ENCODE assay signal across 8 cellular contexts in the genomic region with DNA sequence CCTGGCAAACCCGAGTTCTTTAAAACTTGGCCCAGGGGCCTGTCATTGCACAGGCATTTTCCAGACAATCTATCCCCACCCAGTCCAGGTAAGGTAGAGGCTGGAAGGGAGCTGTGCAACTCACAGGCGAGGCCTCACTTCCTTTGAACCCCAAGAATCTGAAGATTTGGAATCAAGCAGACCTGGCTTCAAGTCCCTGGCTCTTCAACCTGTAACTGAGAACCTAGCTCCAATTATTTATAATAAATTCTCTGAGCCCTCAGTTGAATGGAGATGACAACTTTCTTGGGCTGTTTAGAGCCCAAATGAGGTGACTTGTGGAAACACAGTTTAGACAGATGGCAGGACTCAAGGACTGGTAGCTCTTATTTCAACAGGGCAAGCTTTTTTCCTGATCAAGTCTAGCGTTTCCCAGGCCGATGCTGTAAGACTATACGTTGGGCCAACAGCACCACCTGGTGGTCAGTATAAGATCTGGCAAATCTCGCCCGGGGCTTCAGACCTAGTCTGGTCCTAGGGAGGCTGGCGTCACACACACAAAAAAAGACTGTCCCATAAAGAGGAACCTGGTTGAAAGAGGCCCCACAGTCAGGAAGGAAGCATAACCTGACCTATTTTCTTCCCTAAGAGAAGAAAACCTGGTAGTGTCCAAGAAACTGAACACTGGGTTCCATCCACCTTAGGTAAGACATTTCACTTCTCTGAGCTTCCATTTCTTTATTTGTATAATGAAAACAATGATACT.
DNase-seq lines count a peak whose midpoint lies in the region; ATAC-seq and TF ChIP-seq lines count a peak whose summit lies in the region.

No MANE protein-coding gene starts in this region.

- POLR2A ChIA-PET in CD8-positive, alpha-beta T cell (lab: Charles Lee) = interaction anchor here (1.2 to 1.5 kb wide), 2 partner anchors 64 to 123 kb away, joined by 4 to 7 read pairs; a partner anchor contains a TSS

- no peaks in the 10 kb centered on the region for H3K4me1 ChIP-seq in CD8-positive, alpha-beta T cell (ENCODE audit: insufficient read depth, low read length)
- H3K4me1 ChIP-seq in lung (ENCODE audit: control insufficient read depth in 2 of 2, insufficient read depth in 2 of 2, low read length in 2 of 2) = no peaks in the 10 kb centered on the region

- H3K27ac Mint-ChIP-seq in CD8-positive, alpha-beta T cell = no peak overlapping the region

- no peaks in the 10 kb centered on the region for H3K9me3 Mint-ChIP-seq in CD8-positive, alpha-beta T cell

- ATAC-seq in CD8-positive, alpha-beta T cell = peak; percentile 84
- ATAC-seq in GM19455 (IDR thresholded peaks at IDR 0.05; ENCODE audit: unreplicated experiment) = peak; percentile 94
- ATAC-seq in HG03558 (IDR thresholded peaks at IDR 0.05; ENCODE audit: extremely low read depth, unreplicated experiment) = peak; percentile 74
- ATAC-seq in lung (ENCODE audit: insufficient read depth, low FRiP score) = peak; percentile 75

- peak; percentile 47 to 83 (median 71) for DNase-seq in CD8-positive, alpha-beta T cell
- DNase-seq in NCI-H748 (lab: John Stamatoyannopoulos, UW; ENCODE audit: unreplicated experiment) (peak; percentile 70), dorsolateral prefrontal cortex (peak; percentile 64 to 87 (median 79)), lung (ENCODE audit: low spot score) (peak; percentile 84)
- peak; percentile 72 for DNase-seq in activated CD4-positive, alpha-beta T cell treated with anti-CD3 and anti-CD28 coated beads, Interleukin-2, amount 50 U/mL, for 1 hour
- peak; percentile 49 for DNase-seq in stimulated activated CD8-positive, alpha-beta memory T cell treated with anti-CD3 and anti-CD28 coated beads, Interleukin-15, amount 100 ng/mL, for 1 hour (ENCODE audit: low read depth)

- no peaks in the 10 kb centered on the region for H3K27me3 ChIP-seq in CD8-positive, alpha-beta T cell (ENCODE audit: insufficient read depth, low read length)
- peaks cover 0 to 12% (median 0%) of the 10 kb centered on the region in 45 donors for H3K27me3 ChIP-seq in dorsolateral prefrontal cortex
- H3K27me3 ChIP-seq in lung (ENCODE audit: control insufficient read depth, insufficient read depth) = no peaks in the 10 kb centered on the region

- no peaks in the 10 kb centered on the region for H3K4me1 Mint-ChIP-seq in CD8-positive, alpha-beta T cell (ENCODE audit: low read depth)

- no peak overlapping the region for H3K4me3 Mint-ChIP-seq in CD8-positive, alpha-beta T cell

- intact Hi-C loops in CD8-positive, alpha-beta T cell (cut with DNase I, micrococcal nuclease) = loop anchor here (1.0 to 10.0 kb wide), 8 partner anchors 61 to 1189 kb away; no protein-coding TSS in a partner anchor
- intact Hi-C loops in dorsolateral prefrontal cortex (cut with DNase I) = loop anchor here (1.0 to 10.0 kb wide), 3 partner anchors 123 to 871 kb away; a partner anchor contains a TSS

- 19 to 20% methylated on average over 8 of the region's 8 CpGs for WGBS in lung, 2 donors

- H3K36me3 Mint-ChIP-seq in CD8-positive, alpha-beta T cell = no peaks in the 10 kb centered on the region

- H3K27me3 Mint-ChIP-seq in CD8-positive, alpha-beta T cell (ENCODE audit: low read depth) = peaks cover 4% of the 10 kb centered on the region

- H3K36me3 ChIP-seq in CD8-positive, alpha-beta T cell (ENCODE audit: insufficient read depth, low read length) = no peaks in the 10 kb centered on the region
- H3K36me3 ChIP-seq in lung (ENCODE audit: control insufficient read depth in 2 of 2, insufficient read depth in 2 of 2, low read length in 2 of 2) = no peaks in the 10 kb centered on the region

- H3K4me3 ChIP-seq in CD8-positive, alpha-beta T cell (ENCODE audit: low read depth, low read length) = no peak overlapping the region
- H3K4me3 ChIP-seq in dorsolateral prefrontal cortex (no peak overlapping the region), lung (no peak overlapping the region)

- peak; percentile 75 for TF ChIP-seq CTCF in CD8-positive, alpha-beta T cell (IDR thresholded peaks at IDR 0.05)
- peak; percentile 49 to 96 (median 88) for TF ChIP-seq CTCF in dorsolateral prefrontal cortex (IDR thresholded peaks at IDR 0.05 in 54 of 56, conservative IDR thresholded peaks at IDR 0.05 in 2 of 56; ENCODE audit: low read depth in 1 of 56, partially characterized antibody in 56 of 56)
- peak; percentile 80 for TF ChIP-seq CTCF in lung (IDR thresholded peaks at IDR 0.05; ENCODE audit: control extremely low read depth, extremely low read depth)

- H3K9me3 ChIP-seq in CD8-positive, alpha-beta T cell (ENCODE audit: low read length) = no peaks in the 10 kb centered on the region
- H3K9me3 ChIP-seq in lung (ENCODE audit: control insufficient read depth in 2 of 2, insufficient read depth in 1 of 2, low read length in 1 of 2) = no peaks in the 10 kb centered on the region

- CTCF ChIA-PET in CD8-positive, alpha-beta T cell (lab: Charles Lee) = interaction anchor here (0.6 to 5.0 kb wide), 48 partner anchors 9 to 1189 kb away, joined by 3 to 72 read pairs (median 5); a partner anchor contains a TSS

- no peak overlapping the region for H3K27ac ChIP-seq in CD8-positive, alpha-beta T cell (ENCODE audit: low read depth, low read length)
- no peak overlapping the region for H3K27ac ChIP-seq in dorsolateral prefrontal cortex
- H3K27ac ChIP-seq in lung (ENCODE audit: low read depth in 1 of 2, low read length in 1 of 2) = no peak overlapping the region
